In the genomic region with DNA sequence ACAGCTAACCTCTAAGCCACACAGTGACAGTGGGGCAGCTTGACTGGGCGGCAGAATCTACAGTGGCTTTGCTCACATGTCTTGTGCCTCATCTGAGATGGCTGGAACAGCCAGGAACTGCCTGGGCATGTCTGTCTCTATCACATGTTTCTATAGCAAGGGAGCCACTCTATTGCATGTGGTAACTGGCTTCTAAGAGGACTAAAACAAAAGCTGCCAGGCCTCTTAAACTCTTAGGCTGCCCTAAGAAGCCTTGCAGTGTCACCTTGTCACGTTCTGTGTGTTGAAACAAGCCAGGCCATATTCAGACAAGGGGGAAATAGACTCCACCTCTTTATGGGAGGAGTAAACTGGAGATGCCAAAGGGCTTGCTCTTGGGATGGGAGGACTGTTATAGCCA, we compare ENCODE assay signal across 16 cellular contexts.
DNase-seq lines count a peak whose midpoint lies in the region; ATAC-seq and TF ChIP-seq lines count a peak whose summit lies in the region.
"Had no signal": no experiment of that assay in that cellular context is flagged by ENCODE, and none has a peak within 500 bp of the region (broad histone marks: within the 10 kb centered on the region; RNA-seq: fewer than 3 reads in every experiment).

No MANE protein-coding gene starts in this region.

- TF ChIP-seq CTCF in HFFc6 (IDR thresholded peaks at IDR 0.05) (no peak), WTC11 (IDR thresholded peaks at IDR 0.05) (no peak), cardiac muscle cell (IDR thresholded peaks at IDR 0.05; ENCODE audit: low read depth, low read length) (no peak), osteoblast (IDR thresholded peaks at IDR 0.05; ENCODE audit: extremely low read depth, low read depth, low read length) (no peak), dorsolateral prefrontal cortex (IDR thresholded peaks at IDR 0.05 in 54 of 56, conservative IDR thresholded peaks at IDR 0.05 in 2 of 56; ENCODE audit: low read depth in 1 of 56, partially characterized antibody in 56 of 56) (no peak)

- POLR2A ChIA-PET in WTC11 (lab: Charles Lee): no interaction called here

- H2AFZ ChIP-seq in osteoblast (ENCODE audit: low read length): peak overlapping the region; percentile 69

- no peak overlapping the region for H3K4me2 ChIP-seq in osteoblast (ENCODE audit: insufficient read depth, low read length)

- H3K9me3 ChIP-seq in cardiac muscle cell (ENCODE audit: low read depth) (no peaks in the 10 kb centered on the region), osteoblast (ENCODE audit: low read depth, low read length) (no peaks in the 10 kb centered on the region)
- H3K9me3 ChIP-seq: testis had no signal

- no peaks in the 10 kb centered on the region for H3K27me3 Mint-ChIP-seq in HFFc6 (ENCODE audit: insufficient read depth)
- H3K27me3 Mint-ChIP-seq in WTC11 (ENCODE audit: low read depth): no peaks in the 10 kb centered on the region
- H3K27me3 Mint-ChIP-seq: activated naive CD8-positive, alpha-beta T cell treated with anti-CD3 and anti-CD28 coated beads, Interleukin-2, amount 50 U/mL, for 24 hours; B cell; T-helper 17 cell had no signal

- H3K36me3 Mint-ChIP-seq in HFFc6 (ENCODE audit: low read depth) (peaks cover 5% of the 10 kb centered on the region; the same call in 1 of the 2 replicates), WTC11 (no peaks in the 10 kb centered on the region)

- intact Hi-C loops in dorsolateral prefrontal cortex (cut with DNase I): no loop called here

- H3K4me3 ChIP-seq in cardiac muscle cell: no peak overlapping the region
- H3K4me3 ChIP-seq in osteoblast (ENCODE audit: insufficient read depth, low read length): no peak overlapping the region
- H3K4me3 ChIP-seq in dorsolateral prefrontal cortex: no peak overlapping the region
- H3K4me3 ChIP-seq: testis had no signal

- H3K79me2 ChIP-seq in osteoblast (ENCODE audit: insufficient read depth, low read length): no peaks in the 10 kb centered on the region

- no peaks in the 10 kb centered on the region for H4K20me1 ChIP-seq in osteoblast (ENCODE audit: insufficient read depth, low read length)

- H3K4me1 Mint-ChIP-seq in HFFc6 (ENCODE audit: low read depth): peaks cover 28% of the 10 kb centered on the region
- H3K4me1 Mint-ChIP-seq in WTC11: peaks cover 16% of the 10 kb centered on the region
- H3K4me1 Mint-ChIP-seq: activated naive CD8-positive, alpha-beta T cell treated with anti-CD3 and anti-CD28 coated beads, Interleukin-2, amount 50 U/mL, for 24 hours; B cell; T-helper 17 cell had no signal

- no peaks in the 10 kb centered on the region for H3K27me3 ChIP-seq in cardiac muscle cell
- no peaks in the 10 kb centered on the region for H3K27me3 ChIP-seq in osteoblast (ENCODE audit: insufficient read depth, low read length)
- H3K27me3 ChIP-seq in dorsolateral prefrontal cortex: no peaks in the 10 kb centered on the region
- H3K27me3 ChIP-seq: testis had no signal

- peaks cover 11% of the 10 kb centered on the region for H3K4me1 ChIP-seq in cardiac muscle cell (ENCODE audit: low read depth)
- H3K4me1 ChIP-seq in osteoblast (ENCODE audit: insufficient read depth, low read length): peaks cover 24% of the 10 kb centered on the region

- DNase-seq in HFFc6: no peak
- DNase-seq in WTC11 (ENCODE audit: low spot score): no peak
- peak; percentile 8 to 83 for DNase-seq in cardiac muscle cell (ENCODE audit: low read depth in 1 of 2, low spot score in 1 of 2)
- DNase-seq in osteoblast (ENCODE audit: insufficient read length, low spot score, missing footprints): no peak
- DNase-seq in 8988T: no peak
- DNase-seq in central memory CD4-positive, alpha-beta T cell: no peak
- DNase-seq in dorsolateral prefrontal cortex: no peak
- DNase-seq in NCI-H345 treated with DMSO at 0.1 percent for 48 hours (lab: John Stamatoyannopoulos, UW; ENCODE audit: unreplicated experiment): no peak
- DNase-seq: activated naive CD8-positive, alpha-beta T cell treated with anti-CD3 and anti-CD28 coated beads, Interleukin-2, amount 50 U/mL, for 24 hours; activated T-cell treated with anti-CD3 and anti-CD28 coated beads, Interleukin-2, amount 50 U/mL, for 4 hours; cortex of kidney; Kasumi-1; NCI-H748 treated with DMSO at 0.1 percent for 48 hours; T-helper 17 cell; testis had no signal

- ATAC-seq in WTC11: peak; percentile 88
- ATAC-seq: activated naive CD8-positive, alpha-beta T cell treated with anti-CD3 and anti-CD28 coated beads, Interleukin-2, amount 50 U/mL, for 24 hours; activated T-cell treated with anti-CD3 and anti-CD28 coated beads, Interleukin-2, amount 50 U/mL, for 4 hours; T-helper 17 cell had no signal

- H3K27ac ChIP-seq in cardiac muscle cell: peak overlapping the region; percentile 74
- H3K27ac ChIP-seq in osteoblast (ENCODE audit: low read depth, low read length): peak overlapping the region; percentile 2
- no peak overlapping the region for H3K27ac ChIP-seq in dorsolateral prefrontal cortex

- no peaks in the 10 kb centered on the region for H3K9me3 Mint-ChIP-seq in HFFc6
- no peaks in the 10 kb centered on the region for H3K9me3 Mint-ChIP-seq in WTC11
- H3K9me3 Mint-ChIP-seq: activated naive CD8-positive, alpha-beta T cell treated with anti-CD3 and anti-CD28 coated beads, Interleukin-2, amount 50 U/mL, for 24 hours; activated T-cell treated with anti-CD3 and anti-CD28 coated beads, Interleukin-2, amount 50 U/mL, for 4 hours had no signal

- CTCF ChIA-PET in WTC11 (lab: Charles Lee): interaction anchor here (1.4 kb wide), 1 partner anchor 32 kb away, joined by 4 read pairs; no protein-coding TSS in a partner anchor

- H3K27ac Mint-ChIP-seq in HFFc6: peak overlapping the region; percentile 67
- no peak overlapping the region for H3K27ac Mint-ChIP-seq in WTC11
- H3K27ac Mint-ChIP-seq: activated naive CD8-positive, alpha-beta T cell treated with anti-CD3 and anti-CD28 coated beads, Interleukin-2, amount 50 U/mL, for 24 hours; B cell; T-helper 17 cell had no signal

- no peaks in the 10 kb centered on the region for H3K36me3 ChIP-seq in cardiac muscle cell
- H3K36me3 ChIP-seq in osteoblast (ENCODE audit: insufficient read depth, low read length): no peaks in the 10 kb centered on the region

- H3K4me3 Mint-ChIP-seq in HFFc6 (no peak overlapping the region), WTC11 (no peak overlapping the region)
- H3K4me3 Mint-ChIP-seq: activated naive CD8-positive, alpha-beta T cell treated with anti-CD3 and anti-CD28 coated beads, Interleukin-2, amount 50 U/mL, for 24 hours; activated T-cell treated with anti-CD3 and anti-CD28 coated beads, Interleukin-2, amount 50 U/mL, for 4 hours; B cell; T-helper 17 cell had no signal

TF ChIP-seq in WTC11, 78 proteins besides CTCF, POLR2A, EP300 and RAD21 (continues in another document):
- TF ChIP-seq ZSCAN18 (CRISPR knock-in tag; IDR thresholded peaks at IDR 0.05) (no peak), MXD4 (CRISPR knock-in tag; IDR thresholded peaks at IDR 0.05; ENCODE audit: borderline replicate concordance) (no peak), ZNF512 (CRISPR knock-in tag; IDR thresholded peaks at IDR 0.05; ENCODE audit: borderline replicate concordance) (no peak), FOXP4 (CRISPR knock-in tag; IDR thresholded peaks at IDR 0.05) (no peak)
- TF ChIP-seq, protein P1, sequence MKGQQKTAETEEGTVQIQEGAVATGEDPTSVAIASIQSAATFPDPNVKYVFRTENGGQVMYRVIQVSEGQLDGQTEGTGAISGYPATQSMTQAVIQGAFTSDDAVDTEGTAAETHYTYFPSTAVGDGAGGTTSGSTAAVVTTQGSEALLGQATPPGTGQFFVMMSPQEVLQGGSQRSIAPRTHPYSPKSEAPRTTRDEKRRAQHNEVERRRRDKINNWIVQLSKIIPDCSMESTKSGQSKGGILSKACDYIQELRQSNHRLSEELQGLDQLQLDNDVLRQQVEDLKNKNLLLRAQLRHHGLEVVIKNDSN (CRISPR knock-in tag; IDR thresholded peaks at IDR 0.05): no peak

Comparison
In these comparisons a context has a peak if more than half of its experiments do, and no peak if none do; other contexts are left out.
1. DNase-seq: peak in cardiac muscle cell (2 of 2); none in HFFc6 (single experiment), WTC11 (single experiment), osteoblast (single experiment), 8988T (single experiment), central memory CD4-positive, alpha-beta T cell (single experiment), dorsolateral prefrontal cortex (0 of 10) and NCI-H345 treated with DMSO at 0.1 percent for 48 hours (single experiment).
2. H3K27ac ChIP-seq: peak in cardiac muscle cell (single experiment) and osteoblast (single experiment); none in dorsolateral prefrontal cortex (0 of 59).